1 cellular context compared by ENCODE assay signal in the genomic region with DNA sequence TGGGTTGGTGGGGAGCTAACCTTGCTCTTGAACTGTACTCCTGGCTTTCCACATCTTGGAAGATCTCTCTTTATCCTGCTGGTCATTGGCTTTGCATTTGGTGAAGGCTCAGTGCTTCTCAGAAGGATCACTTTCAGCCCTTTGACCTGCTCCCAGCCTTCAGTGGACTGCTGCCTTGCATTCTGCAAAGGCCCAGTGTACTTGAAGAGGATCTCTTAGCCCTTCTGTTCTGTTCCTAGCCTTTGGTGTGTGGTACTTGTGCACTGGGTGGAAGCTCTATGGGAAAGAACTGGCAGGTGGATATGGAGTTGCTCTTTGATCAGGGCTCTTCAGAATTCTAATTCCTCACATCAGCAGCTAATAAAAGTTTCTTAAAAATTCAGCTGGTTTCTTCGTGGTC.
TF ChIP-seq lines count a peak whose summit lies in the region.

No MANE protein-coding gene starts in this region.

TF ChIP-seq in IMR-90, 13 proteins besides CTCF, POLR2A, EP300 and RAD21:
- TF ChIP-seq SMC3 (IDR thresholded peaks at IDR 0.05; ENCODE audit: low read depth, low read length) (no peak), RFX5 (IDR thresholded peaks at IDR 0.05; ENCODE audit: low read depth, low read length) (no peak)
